Comparison of ENCODE assay signal across 8 cellular contexts in the genomic region with DNA sequence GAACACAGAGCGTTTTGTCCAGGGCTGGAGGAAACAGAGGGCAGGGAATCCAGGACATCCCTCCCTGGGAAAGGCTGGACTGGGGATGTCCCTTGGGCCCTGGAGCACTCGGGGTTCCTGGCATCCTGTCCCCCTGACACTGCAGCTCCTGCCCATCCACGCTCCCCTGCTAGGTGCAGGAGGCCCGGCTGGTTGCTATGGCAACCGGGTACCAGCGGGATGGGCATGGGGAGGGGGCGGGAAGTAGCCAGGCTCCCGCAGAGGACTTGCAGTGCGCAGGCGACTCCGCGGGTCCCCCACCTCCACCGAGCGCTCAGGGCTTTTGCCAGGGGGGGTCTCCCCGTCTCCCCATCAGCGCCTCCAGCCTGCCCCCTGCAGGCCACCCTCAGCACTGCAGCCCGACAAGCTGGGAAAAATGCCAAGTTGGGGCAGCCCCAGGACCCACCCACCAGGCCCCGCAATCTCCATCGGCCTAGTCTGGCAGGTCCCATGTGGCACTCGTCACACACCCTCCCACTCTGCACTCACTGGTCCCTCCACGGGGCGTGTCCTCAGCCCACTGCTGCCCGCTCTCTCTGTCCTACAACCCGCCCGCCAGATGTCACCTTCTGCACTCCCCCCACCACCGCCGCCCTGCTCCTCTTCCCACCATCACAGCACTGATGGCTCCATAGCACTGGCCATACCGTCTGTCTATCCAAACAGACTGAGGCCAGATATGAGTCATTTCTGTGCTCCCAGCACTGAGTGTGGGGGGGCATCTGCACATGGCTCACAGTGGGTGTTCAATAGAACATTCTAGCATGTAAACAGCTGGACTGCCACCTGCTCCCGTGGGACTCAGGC. TPM values are rescaled to one million over a fixed set of nuclear protein-coding genes. Genes with fewer than 3 reads are reported as not detected.
DNase-seq lines count a peak whose midpoint lies in the region; TF ChIP-seq lines count a peak whose summit lies in the region.

No MANE protein-coding gene starts in this region.

- DNase-seq in cardiac muscle cell (ENCODE audit: low read depth in 1 of 2, low spot score in 1 of 2) (peak in 1 of 2 donors; percentile 59), right atrium auricular region (ENCODE audit: low spot score) (no peak), SK-N-DZ (ENCODE audit: low spot score) (peak; percentile 49), choroid plexus epithelial cell (ENCODE audit: low read depth) (peak; percentile 89), midbrain (lab: John Stamatoyannopoulos, UW) (peak; percentile 89), type B pancreatic cell (ENCODE audit: extremely low spot score, unreplicated experiment) (no peak), LoVo (ENCODE audit: low spot score) (no peak), DMS153 treated with DMSO at 0.1 percent for 48 hours (lab: John Stamatoyannopoulos, UW; ENCODE audit: unreplicated experiment) (no peak)

- no peaks in the 10 kb centered on the region for H3K9me3 Mint-ChIP-seq in type B pancreatic cell

- H3K27ac ChIP-seq in cardiac muscle cell (no peak overlapping the region), right atrium auricular region (no peak overlapping the region)

- no peaks in the 10 kb centered on the region for H3K9me3 ChIP-seq in cardiac muscle cell (ENCODE audit: low read depth)
- H3K9me3 ChIP-seq in right atrium auricular region: no peaks in the 10 kb centered on the region

- H3K27me3 ChIP-seq in cardiac muscle cell: no peaks in the 10 kb centered on the region
- no peaks in the 10 kb centered on the region for H3K27me3 ChIP-seq in right atrium auricular region

- no peaks in the 10 kb centered on the region for H3K27me3 Mint-ChIP-seq in type B pancreatic cell

- no peak overlapping the region for H3K4me3 ChIP-seq in cardiac muscle cell
- H3K4me3 ChIP-seq in right atrium auricular region: no peak overlapping the region
- H3K4me3 ChIP-seq in choroid plexus epithelial cell (ENCODE audit: low read depth, low read length): no peak overlapping the region

- H3K4me3 Mint-ChIP-seq in type B pancreatic cell: no peak overlapping the region

- peaks cover 29% of the 10 kb centered on the region for H3K4me1 Mint-ChIP-seq in type B pancreatic cell (ENCODE audit: unreplicated experiment)

- H3K27ac Mint-ChIP-seq in type B pancreatic cell: no peak overlapping the region

- peaks cover 8% of the 10 kb centered on the region for H3K36me3 Mint-ChIP-seq in type B pancreatic cell

- TF ChIP-seq CTCF in cardiac muscle cell (IDR thresholded peaks at IDR 0.05; ENCODE audit: low read depth, low read length): peak; percentile 74
- TF ChIP-seq CTCF in right atrium auricular region (IDR thresholded peaks at IDR 0.05): peak in 1 of 2 donors; percentile 56
- TF ChIP-seq CTCF in choroid plexus epithelial cell (conservative IDR thresholded peaks at IDR 0.05; ENCODE audit: low read depth, low read length): peak; percentile 84
- TF ChIP-seq CTCF in type B pancreatic cell (conservative IDR thresholded peaks at IDR 0.05): peak; percentile 87

- no peaks in the 10 kb centered on the region for H3K36me3 ChIP-seq in cardiac muscle cell
- no peaks in the 10 kb centered on the region for H3K36me3 ChIP-seq in right atrium auricular region

- H3K4me1 ChIP-seq in cardiac muscle cell (ENCODE audit: low read depth): peaks cover 10% of the 10 kb centered on the region
- peaks cover 0 to 37% of the 10 kb centered on the region in 2 donors for H3K4me1 ChIP-seq in right atrium auricular region

RNA-seq across cellular contexts. Expression of gene KIAA0930, which starts 31.5 kb away (rescaled TPM):
- 12.7 and 21.5 TPM in 2 replicates for total RNA-seq in cardiac muscle cell
- 11.8 and 18.9 TPM in 2 replicates for polyA plus RNA-seq in cardiac muscle cell
- 10 to 100 TPM; 13.0 to 20.4 TPM for total RNA-seq in right atrium auricular region
- polyA plus RNA-seq in SK-N-DZ (2014; cell fraction: cytosol; rRNA removed): 34.4 and 35.8 TPM in 2 replicates
- 30.4 and 46.5 TPM in 2 replicates for polyA plus RNA-seq in SK-N-DZ (2014; cell fraction: nucleus; rRNA removed)
- 54.1 and 68.0 TPM in 2 replicates for total RNA-seq in type B pancreatic cell (ENCODE audit: low replicate concordance)

RNA-seq across cellular contexts. Expression of gene NUP50, which starts 45.5 kb away (rescaled TPM):
- total RNA-seq in cardiac muscle cell (57.7 and 66.9 TPM in 2 replicates), right atrium auricular region (10 to 100 TPM; 14.3 to 20.8 TPM), type B pancreatic cell (ENCODE audit: low replicate concordance) (83.6 and 93.0 TPM in 2 replicates)
- polyA plus RNA-seq in cardiac muscle cell: 21.1 and 25.6 TPM in 2 replicates
- 31.5 and 52.3 TPM in 2 replicates for polyA plus RNA-seq in SK-N-DZ (2014; cell fraction: cytosol; rRNA removed)
- polyA plus RNA-seq in SK-N-DZ (2014; cell fraction: nucleus; rRNA removed): 31.0 and 48.2 TPM in 2 replicates

Comparison
In these comparisons a context has a peak if more than half of its experiments do, and no peak if none do; other contexts are left out.
1. DNase-seq: peak in SK-N-DZ (single experiment), choroid plexus epithelial cell (single experiment) and midbrain (single experiment); none in right atrium auricular region (single experiment), type B pancreatic cell (single experiment), LoVo (single experiment) and DMS153 treated with DMSO at 0.1 percent for 48 hours (single experiment).